ENCODE assay signal across 1 cellular context in genomic region chr13:101552797-101553196, GRCh38.
TF ChIP-seq lines count a peak whose summit lies in the region.

No MANE protein-coding gene starts in this region.

TF ChIP-seq in HepG2, 621 proteins besides CTCF, POLR2A, EP300 and RAD21 (continued from another document):
- TF ChIP-seq ZNF318 (CRISPR knock-in tag; IDR thresholded peaks at IDR 0.05) (no peak), HDAC1 (CRISPR knock-in tag; IDR thresholded peaks at IDR 0.05) (no peak), HMGXB3 (CRISPR knock-in tag; IDR thresholded peaks at IDR 0.05; ENCODE audit: borderline replicate concordance) (no peak), MYPOP (CRISPR knock-in tag; IDR thresholded peaks at IDR 0.05) (no peak), NFKBIZ (CRISPR knock-in tag; IDR thresholded peaks at IDR 0.05) (no peak), ARID2 (CRISPR knock-in tag; IDR thresholded peaks at IDR 0.05; ENCODE audit: borderline replicate concordance) (no peak), ZNF549 (CRISPR knock-in tag; IDR thresholded peaks at IDR 0.05) (no peak), KMT2A (CRISPR knock-in tag; IDR thresholded peaks at IDR 0.05) (no peak), ARID4A (CRISPR knock-in tag; IDR thresholded peaks at IDR 0.05; ENCODE audit: borderline replicate concordance) (no peak), STAT5B (CRISPR knock-in tag; IDR thresholded peaks at IDR 0.05) (no peak), PHB2 (IDR thresholded peaks at IDR 0.05; ENCODE audit: partially characterized antibody) (no peak), GABPB1 (CRISPR knock-in tag; IDR thresholded peaks at IDR 0.05) (no peak), ZNF816 (CRISPR knock-in tag; IDR thresholded peaks at IDR 0.05; ENCODE audit: borderline replicate concordance) (no peak)
